Comparison of ENCODE assay signal across 8 cellular contexts in genomic region chr1:70205437-70206118, GRCh38. TPM values are rescaled to one million over a fixed set of nuclear protein-coding genes. Genes with fewer than 3 reads are reported as not detected.
DNase-seq lines count a peak whose midpoint lies in the region; ATAC-seq lines count a peak whose summit lies in the region.

Gene LRRC40, minus strand, starts transcription at chr1:70205579. Its CDS starts 39 bp downstream, at chr1:70205540.

- H3K4me3 ChIP-seq in BLaER1 treated with 17β-estradiol and CSF1 and Interleukin-3, amounts not matched to agents 10 nM and 100 nM: peak within 1 kb of the TSS; percentile 74 to 97 (median 85)

- H3K4me1 Mint-ChIP-seq in dendritic cell treated with granulocyte-macrophage colony-stimulating factor and Interleukin-4, amounts not matched to agents 40 ng/mL and 50 ng/mL, for 4 days (ENCODE audit: low read depth): peaks cover 48% of the 10 kb centered on the region

- H3K27me3 ChIP-seq in BLaER1 treated with 17β-estradiol and CSF1 and Interleukin-3, amounts not matched to agents 10 nM and 100 nM: no peaks in the 10 kb centered on the region

- H3K27ac Mint-ChIP-seq in dendritic cell treated with granulocyte-macrophage colony-stimulating factor and Interleukin-4, amounts not matched to agents 40 ng/mL and 50 ng/mL, for 4 days: peak within 1 kb of the TSS; percentile 94

- H3K27me3 Mint-ChIP-seq in dendritic cell treated with granulocyte-macrophage colony-stimulating factor and Interleukin-4, amounts not matched to agents 40 ng/mL and 50 ng/mL, for 4 days: no peaks in the 10 kb centered on the region

- H3K4me3 Mint-ChIP-seq in dendritic cell treated with granulocyte-macrophage colony-stimulating factor and Interleukin-4, amounts not matched to agents 40 ng/mL and 50 ng/mL, for 4 days: peak within 1 kb of the TSS; percentile 91

- peaks cover 22 to 37% (median 27%) of the 10 kb centered on the region in 11 experiments for H3K36me3 ChIP-seq in BLaER1 treated with 17β-estradiol and CSF1 and Interleukin-3, amounts not matched to agents 10 nM and 100 nM

- intact Hi-C loops in dendritic cell treated with granulocyte-macrophage colony-stimulating factor and Interleukin-4, amounts not matched to agents 40 ng/mL and 50 ng/mL, for 4 days (cut with micrococcal nuclease): loop anchor here (1.0 to 2.0 kb wide), 3 partner anchors 16 to 875 kb away; partner anchors contain the start of genes ANKRD13C, SRSF11 and ZRANB2

- ATAC-seq in GM19351 (IDR thresholded peaks at IDR 0.05; ENCODE audit: unreplicated experiment) (peak; percentile 84), HG03521 (IDR thresholded peaks at IDR 0.05; ENCODE audit: unreplicated experiment) (peak; percentile 88), left lobe of liver (peak; percentile 98)

- DNase-seq in NCI-H748 (lab: John Stamatoyannopoulos, UW; ENCODE audit: unreplicated experiment) (peak; percentile 97), left lobe of liver (ENCODE audit: low spot score) (peak; percentile 98)
- DNase-seq in activated CD4-positive, alpha-beta T cell treated with anti-CD3 and anti-CD28 coated beads, Interleukin-2, amount 50 U/mL, for 24 hours (ENCODE audit: low read depth in 1 of 2, low spot score in 1 of 2): peak; percentile 93 to 96
- DNase-seq in stimulated activated CD4-positive, alpha-beta T cell treated with anti-CD3 and anti-CD28 coated beads, Interleukin-2, amount 100 ng/mL, for 4 hours (ENCODE audit: low read depth): peak; percentile 93

- peak within 1 kb of the TSS; percentile 89 to 95 (median 94) for H3K27ac ChIP-seq in BLaER1 treated with 17β-estradiol and CSF1 and Interleukin-3, amounts not matched to agents 10 nM and 100 nM

- peaks cover 47% of the 10 kb centered on the region for H3K36me3 Mint-ChIP-seq in dendritic cell treated with granulocyte-macrophage colony-stimulating factor and Interleukin-4, amounts not matched to agents 40 ng/mL and 50 ng/mL, for 4 days (ENCODE audit: low read depth)

- peaks cover 20 to 72% (median 40%) of the 10 kb centered on the region in 11 experiments; a peak in 21 of 22 replicates for H4K20me1 ChIP-seq in BLaER1 treated with 17β-estradiol and CSF1 and Interleukin-3, amounts not matched to agents 10 nM and 100 nM

- H3K9ac ChIP-seq in BLaER1 treated with 17β-estradiol and CSF1 and Interleukin-3, amounts not matched to agents 10 nM and 100 nM: peak within 1 kb of the TSS; percentile 91 to 97 (median 95)

- peak within 1 kb of the TSS; percentile 86 to 96 (median 92) for H3K4me2 ChIP-seq in BLaER1 treated with 17β-estradiol and CSF1 and Interleukin-3, amounts not matched to agents 10 nM and 100 nM

- peaks cover 41 to 72% (median 49%) of the 10 kb centered on the region in 10 experiments for H3K4me1 ChIP-seq in BLaER1 treated with 17β-estradiol and CSF1 and Interleukin-3, amounts not matched to agents 10 nM and 100 nM

- no peaks in the 10 kb centered on the region for H3K9me3 ChIP-seq in BLaER1 treated with 17β-estradiol and CSF1 and Interleukin-3, amounts not matched to agents 10 nM and 100 nM (replicated peaks in 1 of 11)

- no peaks in the 10 kb centered on the region for H3K9me3 Mint-ChIP-seq in dendritic cell treated with granulocyte-macrophage colony-stimulating factor and Interleukin-4, amounts not matched to agents 40 ng/mL and 50 ng/mL, for 4 days

RNA-seq across cellular contexts. Expression of gene LRRC40, which starts in this region (rescaled TPM):
- 8.3 TPM for total RNA-seq in left lobe of liver

Comparison
In these comparisons a context has a peak if more than half of its experiments do, and no peak if none do; other contexts are left out.
1. Peak in every context shown above with its lines: DNase-seq, ATAC-seq, H3K4me3 ChIP-seq and H3K27ac ChIP-seq.